ENCODE assay signal across 9 cellular contexts in the genomic region with DNA sequence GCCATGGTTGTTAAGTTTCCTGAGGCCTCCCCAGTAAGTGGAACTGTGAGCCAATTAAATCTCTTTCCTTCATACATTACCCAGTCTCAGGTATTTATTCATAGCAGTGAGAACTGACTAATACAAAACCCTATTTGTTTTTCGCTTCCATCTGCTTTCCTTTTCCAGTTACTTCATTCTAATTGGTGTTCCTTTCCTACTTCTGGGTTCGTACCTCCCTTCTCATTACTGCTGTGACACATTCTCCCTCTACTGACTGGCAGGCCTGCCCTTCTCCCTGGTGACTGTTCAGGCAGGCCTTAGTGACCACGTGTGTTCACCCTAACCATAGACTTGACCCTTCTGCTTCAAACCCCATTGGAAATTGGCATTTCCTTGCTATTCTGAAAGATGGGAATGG. TPM values are rescaled to one million over a fixed set of nuclear protein-coding genes. Genes with fewer than 3 reads are reported as not detected.
DNase-seq lines count a peak whose midpoint lies in the region; ATAC-seq lines count a peak whose summit lies in the region.
"Had no signal": no experiment of that assay in that cellular context is flagged by ENCODE, and none has a peak within 500 bp of the region (broad histone marks: within the 10 kb centered on the region; RNA-seq: fewer than 3 reads in every experiment).

No MANE protein-coding gene starts in this region.

- H3K27me3 ChIP-seq in SJCRH30: no peaks in the 10 kb centered on the region

- no peaks in the 10 kb centered on the region for H3K4me1 Mint-ChIP-seq in T-helper 2 cell treated with Interferon-gamma antibody and Interleukin-4, amounts not matched to agents 5 μg/mL and 100 μg/mL, for 36 hours (ENCODE audit: low read depth)
- H3K4me1 Mint-ChIP-seq in activated T-helper 17 cell treated with anti-CD3 and anti-CD28 coated beads, Interleukin-2, amount 50 U/mL, for 72 hours: no peaks in the 10 kb centered on the region

- H3K36me3 ChIP-seq in SJCRH30: no peaks in the 10 kb centered on the region

- H3K27ac ChIP-seq in SJCRH30: peak overlapping the region; percentile 97
- peak overlapping the region; percentile 62 for H3K27ac ChIP-seq in substantia nigra (ENCODE audit: low read depth, low read length, poor library complexity, severe bottlenecking)

- peaks cover 88% of the 10 kb centered on the region for H3K4me1 ChIP-seq in SJCRH30

- DNase-seq in NCI-H1417 (lab: John Stamatoyannopoulos, UW): peak in 2 of 3 experiments; percentile 74 to 82
- DNase-seq in NCI-H1417 treated with DMSO at 0.1 percent for 48 hours (lab: John Stamatoyannopoulos, UW): no peak
- DNase-seq in SJCRH30: peak; percentile 55 to 77
- peak; percentile 15 for DNase-seq in fibroblast of peridontal ligament (ENCODE audit: extremely low read depth)
- DNase-seq in substantia nigra (lab: John Stamatoyannopoulos, UW): no peak
- DNase-seq in T-helper 2 cell treated with Interferon-gamma antibody and Interleukin-4, amounts not matched to agents 5 μg/mL and 100 μg/mL, for 36 hours (ENCODE audit: low spot score): no peak

- H3K4me3 ChIP-seq in SJCRH30: peak overlapping the region; percentile 30

- H3K27ac Mint-ChIP-seq in T-helper 2 cell treated with Interferon-gamma antibody and Interleukin-4, amounts not matched to agents 5 μg/mL and 100 μg/mL, for 36 hours: no peak overlapping the region
- H3K27ac Mint-ChIP-seq in activated T-helper 17 cell treated with anti-CD3 and anti-CD28 coated beads, Interleukin-2, amount 50 U/mL, for 72 hours: no peak overlapping the region
- H3K27ac Mint-ChIP-seq: activated T-helper 2 cell treated with anti-CD3 and anti-CD28 coated beads, Interferon-gamma antibody, Interleukin-2, Interleukin-4, amounts not matched to agents 10 μg/mL and 5 μg/mL and 100 μg/mL, durations not matched to agents 14 hours and 24 hours and 36 hours had no signal

- no peak overlapping the region for H3K4me3 Mint-ChIP-seq in T-helper 2 cell treated with Interferon-gamma antibody and Interleukin-4, amounts not matched to agents 5 μg/mL and 100 μg/mL, for 36 hours
- H3K4me3 Mint-ChIP-seq in activated T-helper 17 cell treated with anti-CD3 and anti-CD28 coated beads, Interleukin-2, amount 50 U/mL, for 72 hours: no peak overlapping the region

- no peaks in the 10 kb centered on the region for H3K9me3 ChIP-seq in SJCRH30 (replicated peaks)

- H3K9me3 Mint-ChIP-seq in T-helper 2 cell treated with Interferon-gamma antibody and Interleukin-4, amounts not matched to agents 5 μg/mL and 100 μg/mL, for 36 hours: no peaks in the 10 kb centered on the region
- no peaks in the 10 kb centered on the region for H3K9me3 Mint-ChIP-seq in activated T-helper 17 cell treated with anti-CD3 and anti-CD28 coated beads, Interleukin-2, amount 50 U/mL, for 72 hours
- H3K9me3 Mint-ChIP-seq: activated T-helper 2 cell treated with anti-CD3 and anti-CD28 coated beads, Interferon-gamma antibody, Interleukin-2, Interleukin-4, amounts not matched to agents 10 μg/mL and 5 μg/mL and 100 μg/mL, durations not matched to agents 14 hours and 24 hours and 36 hours had no signal

- H3K36me3 Mint-ChIP-seq in T-helper 2 cell treated with Interferon-gamma antibody and Interleukin-4, amounts not matched to agents 5 μg/mL and 100 μg/mL, for 36 hours (ENCODE audit: low read depth): no peaks in the 10 kb centered on the region
- no peaks in the 10 kb centered on the region for H3K36me3 Mint-ChIP-seq in activated T-helper 17 cell treated with anti-CD3 and anti-CD28 coated beads, Interleukin-2, amount 50 U/mL, for 72 hours (ENCODE audit: low read depth)

- no peak for ATAC-seq in activated T-helper 17 cell treated with anti-CD3 and anti-CD28 coated beads, Interleukin-2, amount 50 U/mL, for 72 hours (replicated peaks)
- ATAC-seq in HG03108 (IDR thresholded peaks at IDR 0.05; ENCODE audit: unreplicated experiment): no peak

- peaks cover 4% of the 10 kb centered on the region for H3K27me3 Mint-ChIP-seq in T-helper 2 cell treated with Interferon-gamma antibody and Interleukin-4, amounts not matched to agents 5 μg/mL and 100 μg/mL, for 36 hours (ENCODE audit: low read depth)
- no peaks in the 10 kb centered on the region for H3K27me3 Mint-ChIP-seq in activated T-helper 17 cell treated with anti-CD3 and anti-CD28 coated beads, Interleukin-2, amount 50 U/mL, for 72 hours

RNA-seq across cellular contexts. Expression of gene MTURN, which starts 37.7 kb away (rescaled TPM):
- total RNA-seq in SJCRH30 (2014; rRNA removed; shearing (Covaris generic)): 26.9 and 27.6 TPM in 2 replicates
- 1 to 10 TPM; 4.0 to 6.4 TPM for total RNA-seq in activated T-helper 17 cell treated with anti-CD3 and anti-CD28 coated beads, Interleukin-2, amount 50 U/mL, for 72 hours

Comparison
In these comparisons a context has a peak if more than half of its experiments do, and no peak if none do; other contexts are left out.
1. DNase-seq: peak in NCI-H1417 (2 of 3), SJCRH30 (2 of 2) and fibroblast of peridontal ligament (single experiment); none in NCI-H1417 treated with DMSO at 0.1 percent for 48 hours (single experiment), substantia nigra (0 of 49) and T-helper 2 cell treated with Interferon-gamma antibody and Interleukin-4, amounts not matched to agents 5 μg/mL and 100 μg/mL, for 36 hours (single experiment).